15 cellular contexts compared by ENCODE assay signal in the genomic region with DNA sequence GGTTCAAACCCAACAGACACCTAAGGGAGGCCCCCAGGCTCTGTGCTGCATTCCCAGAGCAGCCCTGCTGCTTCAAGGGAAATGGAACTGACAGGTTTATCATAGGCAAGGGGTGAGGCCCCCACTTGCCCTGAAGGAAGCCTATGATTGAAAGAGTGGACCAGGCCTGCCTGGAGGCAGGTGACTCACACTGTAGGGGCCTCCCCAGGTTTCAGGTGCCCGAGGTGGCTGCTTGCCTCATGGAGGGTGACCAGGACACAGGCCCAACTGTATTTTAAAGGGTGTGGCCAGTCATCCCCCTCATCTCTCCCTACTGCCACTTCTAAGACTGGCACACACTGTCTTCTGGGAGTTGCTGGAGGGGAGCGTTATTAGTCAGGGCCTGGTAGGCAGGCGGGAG.
"Had no signal": no experiment of that assay in that cellular context is flagged by ENCODE, and none has a peak within 500 bp of the region (broad histone marks: within the 10 kb centered on the region; RNA-seq: fewer than 3 reads in every experiment).

No MANE protein-coding gene starts in this region.

- H3K4me1 Mint-ChIP-seq: activated CD4-positive, alpha-beta memory T cell treated with anti-CD3 and anti-CD28 coated beads, Interleukin-2, amount 10 ng/mL, durations not matched to agents 7 days and 5 days; activated naive CD8-positive, alpha-beta T cell treated with anti-CD3 and anti-CD28 coated beads, Interleukin-2, amount 10 ng/mL, durations not matched to agents 7 days and 5 days; naive B cell had no signal

- H3K4me3 Mint-ChIP-seq: activated CD4-positive, alpha-beta memory T cell treated with anti-CD3 and anti-CD28 coated beads, Interleukin-2, amount 10 ng/mL, durations not matched to agents 7 days and 5 days; activated naive CD8-positive, alpha-beta T cell treated with anti-CD3 and anti-CD28 coated beads, Interleukin-2, amount 10 ng/mL, durations not matched to agents 7 days and 5 days; naive B cell; stimulated activated memory B cell treated with anti-CD40 and anti-IgM and Interleukin-4, amounts not matched to agents 10 μg/mL and 1 μg/mL and 100 μg/mL, for 72 hours had no signal

- H3K27me3 ChIP-seq: spleen had no signal

- DNase-seq: activated CD4-positive, alpha-beta memory T cell treated with anti-CD3 and anti-CD28 coated beads, Interleukin-2, amount 10 ng/mL, durations not matched to agents 7 days and 5 days; activated naive CD8-positive, alpha-beta T cell treated with anti-CD3 and anti-CD28 coated beads, Interleukin-2, amount 10 ng/mL, durations not matched to agents 7 days and 5 days; activated T-cell treated with anti-CD3 and anti-CD28 coated beads, Interleukin-2, amount 50 U/mL, for 48 hours; anterior cingulate cortex; effector CD4-positive, alpha-beta T cell; kidney glomerular epithelial cell; midbrain; naive B cell; posterior cingulate gyrus; right cardiac atrium; spleen; stimulated activated CD4-positive, alpha-beta T cell treated with anti-CD3 and anti-CD28 coated beads, Interleukin-1b, Interleukin-23, amount 100 ng/mL, for 48 hours; T-helper 1 cell had no signal

- H3K27ac ChIP-seq: spleen, VCaP had no signal

- H3K27me3 Mint-ChIP-seq: activated naive CD8-positive, alpha-beta T cell treated with anti-CD3 and anti-CD28 coated beads, Interleukin-2, amount 10 ng/mL, durations not matched to agents 7 days and 5 days; naive B cell had no signal

- H3K4me1 ChIP-seq: spleen had no signal

- H3K9me3 ChIP-seq: spleen had no signal

- H3K4me3 ChIP-seq: spleen had no signal

- H3K9me3 Mint-ChIP-seq: activated CD4-positive, alpha-beta memory T cell treated with anti-CD3 and anti-CD28 coated beads, Interleukin-2, amount 10 ng/mL, durations not matched to agents 7 days and 5 days; activated naive CD8-positive, alpha-beta T cell treated with anti-CD3 and anti-CD28 coated beads, Interleukin-2, amount 10 ng/mL, durations not matched to agents 7 days and 5 days; naive B cell; stimulated activated memory B cell treated with anti-CD40 and anti-IgM and Interleukin-4, amounts not matched to agents 10 μg/mL and 1 μg/mL and 100 μg/mL, for 72 hours had no signal

- H3K27ac Mint-ChIP-seq: activated CD4-positive, alpha-beta memory T cell treated with anti-CD3 and anti-CD28 coated beads, Interleukin-2, amount 10 ng/mL, durations not matched to agents 7 days and 5 days; activated naive CD8-positive, alpha-beta T cell treated with anti-CD3 and anti-CD28 coated beads, Interleukin-2, amount 10 ng/mL, durations not matched to agents 7 days and 5 days; stimulated activated memory B cell treated with anti-CD40 and anti-IgM and Interleukin-4, amounts not matched to agents 10 μg/mL and 1 μg/mL and 100 μg/mL, for 72 hours had no signal

- ATAC-seq: right cardiac atrium; stimulated activated memory B cell treated with anti-CD40 and anti-IgM and Interleukin-4, amounts not matched to agents 10 μg/mL and 1 μg/mL and 100 μg/mL, for 72 hours had no signal

- H3K36me3 Mint-ChIP-seq: activated naive CD8-positive, alpha-beta T cell treated with anti-CD3 and anti-CD28 coated beads, Interleukin-2, amount 10 ng/mL, durations not matched to agents 7 days and 5 days; naive B cell; stimulated activated memory B cell treated with anti-CD40 and anti-IgM and Interleukin-4, amounts not matched to agents 10 μg/mL and 1 μg/mL and 100 μg/mL, for 72 hours had no signal
